In the genomic region with DNA sequence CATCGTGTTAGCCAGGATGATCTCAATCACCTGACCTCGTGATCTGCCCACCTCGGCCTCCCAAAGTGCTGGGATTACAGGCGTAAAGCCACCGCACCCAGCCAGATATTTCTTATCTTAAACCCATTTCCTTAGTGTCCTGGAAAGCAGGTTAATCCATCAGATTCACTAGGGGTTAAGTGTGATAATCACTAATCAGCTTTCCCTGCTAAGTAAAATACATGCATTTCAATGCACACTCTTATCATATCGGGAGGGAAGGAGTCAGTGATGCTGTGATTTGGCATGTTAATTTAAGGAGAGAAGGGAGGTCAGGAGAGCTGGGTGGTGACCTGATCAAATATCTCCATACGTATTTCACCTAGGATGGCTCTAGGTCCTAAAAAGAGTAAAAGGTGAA, we compare ENCODE assay signal across 19 cellular contexts.
"Had no signal": no experiment of that assay in that cellular context is flagged by ENCODE, and none has a peak within 500 bp of the region (broad histone marks: within the 10 kb centered on the region; RNA-seq: fewer than 3 reads in every experiment).

No MANE protein-coding gene starts in this region.

- H3K9me3 Mint-ChIP-seq: activated B cell treated with CpG ODN at 0.5 μM for 24 hours; activated CD4-positive, alpha-beta memory T cell treated with anti-CD3 and anti-CD28 coated beads, Interleukin-2, amount 10 ng/mL, durations not matched to agents 7 days and 5 days; memory B cell; neural crest cell had no signal

- H3K4me3 Mint-ChIP-seq: activated B cell treated with CpG ODN at 0.5 μM for 24 hours; activated CD4-positive, alpha-beta memory T cell treated with anti-CD3 and anti-CD28 coated beads, Interleukin-2, amount 10 ng/mL, durations not matched to agents 7 days and 5 days; activated CD4-positive, alpha-beta T cell treated with anti-CD3 and anti-CD28 coated beads for 36 hours; memory B cell; neural crest cell had no signal

- H3K4me2 ChIP-seq: SK-N-SH had no signal

- H3K9me3 ChIP-seq: body of pancreas, right lobe of liver, SK-N-SH, upper lobe of left lung had no signal

- DNase-seq: activated B cell treated with CpG ODN at 0.5 μM for 24 hours; activated CD4-positive, alpha-beta memory T cell treated with anti-CD3 and anti-CD28 coated beads, Interleukin-2, amount 10 ng/mL, durations not matched to agents 7 days and 5 days; activated CD4-positive, alpha-beta T cell treated with anti-CD3 and anti-CD28 coated beads for 36 hours; activated gamma-delta T cell treated with Interleukin-2 at 50 U/mL for 16 hours; body of pancreas; heart left ventricle; left cardiac atrium; occipital lobe; posterior cingulate gyrus; right lobe of liver; SK-N-SH; stimulated activated CD4-positive, alpha-beta T cell treated with anti-CD3 and anti-CD28 coated beads, Interleukin-1b, Interleukin-23, amount 100 ng/mL, for 48 hours; stimulated activated naive CD4-positive, alpha-beta T cell; T1000; upper lobe of left lung had no signal

- H3K9ac ChIP-seq: SK-N-SH had no signal

- H3K27ac Mint-ChIP-seq: activated CD4-positive, alpha-beta memory T cell treated with anti-CD3 and anti-CD28 coated beads, Interleukin-2, amount 10 ng/mL, durations not matched to agents 7 days and 5 days; memory B cell had no signal

- H3K27me3 ChIP-seq: body of pancreas, cardiac muscle cell, heart left ventricle, right lobe of liver, upper lobe of left lung had no signal

- H3K27ac ChIP-seq: body of pancreas, cardiac muscle cell, right lobe of liver, upper lobe of left lung had no signal

- H3K27me3 Mint-ChIP-seq: activated B cell treated with CpG ODN at 0.5 μM for 24 hours; activated CD4-positive, alpha-beta memory T cell treated with anti-CD3 and anti-CD28 coated beads, Interleukin-2, amount 10 ng/mL, durations not matched to agents 7 days and 5 days; activated CD4-positive, alpha-beta T cell treated with anti-CD3 and anti-CD28 coated beads for 36 hours; memory B cell had no signal

- H3K4me3 ChIP-seq: body of pancreas, cardiac muscle cell, heart left ventricle, right lobe of liver, skin epidermis, upper lobe of left lung had no signal

- ATAC-seq: activated CD4-positive, alpha-beta T cell treated with anti-CD3 and anti-CD28 coated beads for 36 hours; body of pancreas; heart left ventricle; left cardiac atrium had no signal

- H3K36me3 ChIP-seq: cardiac muscle cell, right lobe of liver had no signal
